22 cellular contexts compared by ENCODE assay signal in the genomic region with DNA sequence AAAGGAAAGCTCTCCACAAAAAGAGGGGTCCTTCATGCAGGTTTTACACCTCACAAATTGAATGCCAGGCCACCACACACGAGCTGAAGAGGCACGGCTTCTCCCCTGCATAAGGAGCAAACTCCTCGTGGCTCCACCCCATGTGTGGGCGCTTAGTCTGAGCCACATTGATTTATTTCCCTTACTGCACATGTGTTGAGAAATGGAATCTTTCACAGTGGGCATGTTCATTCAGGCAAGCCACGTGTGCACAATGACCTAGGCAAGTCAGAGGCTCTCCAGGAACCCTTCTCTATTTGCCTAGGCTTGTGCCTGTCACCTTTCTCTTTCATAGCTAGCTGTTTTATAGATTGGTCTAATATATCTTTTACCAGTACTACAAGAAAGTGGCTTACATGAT.
"Had no signal": no experiment of that assay in that cellular context is flagged by ENCODE, and none has a peak within 500 bp of the region (broad histone marks: within the 10 kb centered on the region; RNA-seq: fewer than 3 reads in every experiment).

No MANE protein-coding gene starts in this region.

- H3K4me3 ChIP-seq: esophagus muscularis mucosa, prostate gland, right atrium auricular region, tibial artery had no signal

- H3K27me3 ChIP-seq: esophagus muscularis mucosa, right atrium auricular region, tibial artery had no signal

- H3K4me1 ChIP-seq: prostate gland, right atrium auricular region, tibial artery had no signal

- ATAC-seq: activated naive CD8-positive, alpha-beta T cell treated with anti-CD3 and anti-CD28 coated beads, Interleukin-2, amount 50 U/mL, for 24 hours; left ventricle myocardium superior; natural killer cell treated with Interleukin-12 subunit alpha and Interleukin-12 subunit beta and Interleukin-15 and Interleukin-18, amount 100 ng/mL, for 72 hours had no signal

- H3K9me3 ChIP-seq: esophagus muscularis mucosa, prostate gland, right atrium auricular region, tibial artery had no signal

- DNase-seq: activated CD4-positive, alpha-beta memory T cell treated with anti-CD3 and anti-CD28 coated beads, Interleukin-2, amount 10 ng/mL, durations not matched to agents 7 days and 5 days; activated CD4-positive, alpha-beta T cell treated with anti-CD3 and anti-CD28 coated beads for 48 hours; activated CD4-positive, CD25-positive, alpha-beta regulatory T cell; activated gamma-delta T cell; activated naive CD4-positive, alpha-beta T cell treated with anti-CD3 and anti-CD28 coated beads, Interleukin-2, amount 50 U/mL, for 16 hours; activated naive CD8-positive, alpha-beta T cell treated with anti-CD3 and anti-CD28 coated beads, Interleukin-2, amount 50 U/mL, for 24 hours; aorta; central memory CD4-positive, alpha-beta T cell; dermis blood vessel endothelial cell; effector CD8-positive, alpha-beta T cell; kidney; left ventricle myocardium superior; midbrain; stimulated activated CD4-positive, alpha-beta T cell treated with anti-CD3 and anti-CD28 coated beads, Interleukin-12 subunit alpha, Interleukin-12 subunit beta, amount 100 ng/mL, for 4 hours; stimulated activated CD4-positive, alpha-beta T cell treated with anti-CD3 and anti-CD28 coated beads, Interleukin-4, amount 100 ng/mL, for 4 hours; substantia nigra; T1000; tibial artery had no signal

- H3K27ac ChIP-seq: esophagus muscularis mucosa, prostate gland, right atrium auricular region, tibial artery had no signal
